7 cellular contexts compared by ENCODE assay signal in the genomic region with DNA sequence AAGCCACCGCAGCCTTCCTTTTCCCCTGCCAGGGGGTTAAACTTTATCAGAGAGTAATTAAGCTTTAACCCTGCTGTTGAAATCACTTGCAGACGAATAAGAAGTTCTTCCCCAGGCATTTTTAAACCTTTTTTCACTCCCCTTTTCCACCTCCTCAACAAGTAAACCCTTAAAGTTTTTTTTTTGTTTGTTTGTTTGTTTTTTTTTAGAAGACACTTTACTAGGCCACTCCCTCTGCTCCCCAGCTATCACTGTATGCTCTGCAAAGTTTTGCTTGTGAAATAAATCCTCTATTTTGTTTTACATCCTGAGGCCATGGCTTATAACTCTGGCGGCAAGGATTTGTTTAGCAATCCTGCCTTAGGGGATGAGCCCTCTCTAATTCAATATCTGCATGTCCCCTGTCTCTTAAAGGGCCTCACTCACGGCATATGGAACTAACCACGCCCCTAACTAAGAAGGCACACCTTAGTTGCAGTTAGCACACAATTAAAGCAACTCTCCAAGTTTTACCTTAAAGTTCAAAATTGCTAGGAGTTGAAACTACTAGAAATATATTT.
DNase-seq lines count a peak whose midpoint lies in the region; ATAC-seq and TF ChIP-seq lines count a peak whose summit lies in the region.

No MANE protein-coding gene starts in this region.

- H3K9me3 Mint-ChIP-seq in stimulated activated effector memory CD8-positive, alpha-beta T cell treated with anti-CD3 and anti-CD28 coated beads, Interleukin-12 subunit alpha, Interleukin-12 subunit beta, amount 100 ng/mL, for 72 hours: peaks cover 18% of the 10 kb centered on the region
- peaks cover 3% of the 10 kb centered on the region for H3K9me3 Mint-ChIP-seq in CD4-positive, alpha-beta T cell

- 7 to 14% (median 9%) methylated on average over 5 of the region's 5 CpGs for WGBS in spleen, 5 donors

- H3K9me3 ChIP-seq in left ventricle myocardium inferior (replicated peaks) (no peaks in the 10 kb centered on the region), spleen (no peaks in the 10 kb centered on the region)
- no peaks in the 10 kb centered on the region for H3K9me3 ChIP-seq in CD4-positive, alpha-beta T cell (ENCODE audit: control insufficient read depth, low read length)

- no peak for ATAC-seq in stimulated activated effector memory CD8-positive, alpha-beta T cell treated with anti-CD3 and anti-CD28 coated beads, Interleukin-12 subunit alpha, Interleukin-12 subunit beta, amount 100 ng/mL, for 72 hours
- no peak for ATAC-seq in CD4-positive, alpha-beta T cell (ENCODE audit: poor library complexity)

- peaks cover 7% of the 10 kb centered on the region for H3K4me1 ChIP-seq in left ventricle myocardium inferior
- no peaks in the 10 kb centered on the region for H3K4me1 ChIP-seq in spleen

- no peaks in the 10 kb centered on the region for H3K27me3 Mint-ChIP-seq in CD4-positive, alpha-beta T cell

- intact Hi-C loops in left ventricle myocardium inferior (cut with micrococcal nuclease): no loop called here
- intact Hi-C loops in spleen (cut with DNase I; ENCODE audit: low total_unique reads): no loop called here
- intact Hi-C loops in CD4-positive, alpha-beta T cell (cut with DNase I, micrococcal nuclease): no loop called here

- H3K4me3 Mint-ChIP-seq in stimulated activated effector memory CD8-positive, alpha-beta T cell treated with anti-CD3 and anti-CD28 coated beads, Interleukin-12 subunit alpha, Interleukin-12 subunit beta, amount 100 ng/mL, for 72 hours: no peak overlapping the region
- H3K4me3 Mint-ChIP-seq in CD4-positive, alpha-beta T cell: no peak overlapping the region

- H3K27me3 ChIP-seq in left ventricle myocardium inferior (ENCODE audit: low read depth) (no peaks in the 10 kb centered on the region), spleen (replicated peaks in 1 of 7) (peaks cover 0 to 6% (median 0%) of the 10 kb centered on the region in 7 donors)
- no peaks in the 10 kb centered on the region for H3K27me3 ChIP-seq in CD4-positive, alpha-beta T cell (ENCODE audit: control insufficient read depth, insufficient read depth, low read length)

- TF ChIP-seq CTCF in HFF-Myc (IDR thresholded peaks at IDR 0.05; ENCODE audit: low read depth, low read length, missing control alignments) (no peak), left ventricle myocardium inferior (IDR thresholded peaks at IDR 0.05; ENCODE audit: borderline replicate concordance) (no peak), spleen (IDR thresholded peaks at IDR 0.05 in 8 of 11, conservative IDR thresholded peaks at IDR 0.05 in 3 of 11) (no peak)
- no peak for TF ChIP-seq CTCF in CD4-positive, alpha-beta T cell (IDR thresholded peaks at IDR 0.05)

- TF ChIP-seq POLR2A in spleen (IDR thresholded peaks at IDR 0.05): no peak

- POLR2A ChIA-PET in CD4-positive, alpha-beta T cell (lab: Charles Lee): no interaction called here

- CTCF ChIA-PET in CD4-positive, alpha-beta T cell (lab: Charles Lee): no interaction called here

- no peaks in the 10 kb centered on the region for H3K36me3 Mint-ChIP-seq in stimulated activated effector memory CD8-positive, alpha-beta T cell treated with anti-CD3 and anti-CD28 coated beads, Interleukin-12 subunit alpha, Interleukin-12 subunit beta, amount 100 ng/mL, for 72 hours
- no peaks in the 10 kb centered on the region for H3K36me3 Mint-ChIP-seq in CD4-positive, alpha-beta T cell (ENCODE audit: low read depth)

- H3K27ac ChIP-seq in left ventricle myocardium inferior (replicated peaks): peak overlapping the region; percentile 56
- H3K27ac ChIP-seq in spleen: peak overlapping the region; percentile 6 to 81 (median 63)
- H3K27ac ChIP-seq in CD4-positive, alpha-beta T cell (ENCODE audit: low read depth, low read length): no peak overlapping the region

- no peaks in the 10 kb centered on the region for H3K4me1 Mint-ChIP-seq in stimulated activated effector memory CD8-positive, alpha-beta T cell treated with anti-CD3 and anti-CD28 coated beads, Interleukin-12 subunit alpha, Interleukin-12 subunit beta, amount 100 ng/mL, for 72 hours
- no peaks in the 10 kb centered on the region for H3K4me1 Mint-ChIP-seq in CD4-positive, alpha-beta T cell (ENCODE audit: low read depth)

- H3K27ac Mint-ChIP-seq in stimulated activated effector memory CD8-positive, alpha-beta T cell treated with anti-CD3 and anti-CD28 coated beads, Interleukin-12 subunit alpha, Interleukin-12 subunit beta, amount 100 ng/mL, for 72 hours: no peak overlapping the region
- no peak overlapping the region for H3K27ac Mint-ChIP-seq in CD4-positive, alpha-beta T cell

- H3K36me3 ChIP-seq in left ventricle myocardium inferior: no peaks in the 10 kb centered on the region
- H3K36me3 ChIP-seq in spleen: no peaks in the 10 kb centered on the region

- H3K4me3 ChIP-seq in HFF-Myc (replicated peaks; ENCODE audit: low read depth, low read length): peak overlapping the region; percentile 56
- H3K4me3 ChIP-seq in left ventricle myocardium inferior: peak overlapping the region; percentile 71
- H3K4me3 ChIP-seq in spleen: peak overlapping the region; percentile 10 to 63 (median 34)

- DNase-seq in HFF-Myc (ENCODE audit: extremely low read depth, low read depth) (no peak), RPMI7951 (ENCODE audit: low read depth) (peak; percentile 18), left ventricle myocardium inferior (no peak), spleen (no peak), COLO668 (lab: John Stamatoyannopoulos, UW; ENCODE audit: unreplicated experiment) (no peak)
- no peak for DNase-seq in stimulated activated effector memory CD8-positive, alpha-beta T cell treated with anti-CD3 and anti-CD28 coated beads, Interleukin-12 subunit alpha, Interleukin-12 subunit beta, amount 100 ng/mL, for 72 hours (ENCODE audit: low spot score in 2 of 2)
- DNase-seq in CD4-positive, alpha-beta T cell: no peak
